In genomic region chr7:106178593-106179134, GRCh38 we compare ENCODE assay signal across 9 cellular contexts.
DNase-seq lines count a peak whose midpoint lies in the region; ATAC-seq, FAIRE-seq and TF ChIP-seq lines count a peak whose summit lies in the region.
"Had no signal": no experiment of that assay in that cellular context is flagged by ENCODE, and none has a peak within 500 bp of the region (broad histone marks: within the 10 kb centered on the region; RNA-seq: fewer than 3 reads in every experiment).

No MANE protein-coding gene starts in this region.

- TF ChIP-seq CTCF in A549 (IDR thresholded peaks at IDR 0.05) (peak; percentile 53), BE2C (IDR thresholded peaks at IDR 0.05; ENCODE audit: low read depth, low read length) (no peak)

- no peaks in the 10 kb centered on the region for H3K36me3 ChIP-seq in BE2C

- peak; percentile 77 to 87 for TF ChIP-seq RAD21 in A549 (conservative IDR thresholded peaks at IDR 0.05 in 1 of 2, IDR thresholded peaks at IDR 0.05 in 1 of 2)

- intact Hi-C loops in Right ventricle myocardium superior (cut with DNase I): loop anchor here (5.0 kb wide), 2 partner anchors 104 to 559 kb away; partner anchors contain the start of gene NAMPT

- peak overlapping the region; percentile 26 to 53; a peak in 5 of 6 replicates for H3K27ac ChIP-seq in A549
- H3K27ac ChIP-seq: epithelial cell of prostate had no signal

- H3K9me3 ChIP-seq in A549: no peaks in the 10 kb centered on the region
- no peaks in the 10 kb centered on the region for H3K9me3 ChIP-seq in BE2C

- POLR2A ChIA-PET in A549 (lab: Yijun Ruan, JAX): no interaction called here

- H3K9me3 Mint-ChIP-seq in T-helper 2 cell treated with Interferon-gamma antibody and Interleukin-4, amounts not matched to agents 5 μg/mL and 100 μg/mL, for 36 hours: no peaks in the 10 kb centered on the region

- no peak overlapping the region for H3K4me2 ChIP-seq in A549

- peak; percentile 65 to 86; a peak in 5 of 6 replicates for ATAC-seq in A549
- peak; percentile 36 for ATAC-seq in GM18868 (IDR thresholded peaks at IDR 0.05; ENCODE audit: unreplicated experiment)
- peak; percentile 74 for ATAC-seq in Right ventricle myocardium superior (ENCODE audit: poor library complexity)

- TF ChIP-seq EP300 in A549 (IDR thresholded peaks at IDR 0.05): no peak

- H3K4me3 Mint-ChIP-seq in T-helper 2 cell treated with Interferon-gamma antibody and Interleukin-4, amounts not matched to agents 5 μg/mL and 100 μg/mL, for 36 hours: no peak overlapping the region

- CTCF ChIA-PET in A549 (lab: Yijun Ruan, JAX): interaction anchor here (0.8 to 14.4 kb wide), 22 partner anchors 10 to 586 kb away, joined by 3 to 289 read pairs (median 4); no protein-coding TSS in a partner anchor

- H3K4me1 ChIP-seq in A549: peaks cover 19% of the 10 kb centered on the region
- H3K4me1 ChIP-seq in BE2C: no peaks in the 10 kb centered on the region

- H3K27me3 Mint-ChIP-seq in T-helper 2 cell treated with Interferon-gamma antibody and Interleukin-4, amounts not matched to agents 5 μg/mL and 100 μg/mL, for 36 hours (ENCODE audit: low read depth): peaks cover 18% of the 10 kb centered on the region

- H3K36me3 Mint-ChIP-seq in T-helper 2 cell treated with Interferon-gamma antibody and Interleukin-4, amounts not matched to agents 5 μg/mL and 100 μg/mL, for 36 hours (ENCODE audit: low read depth): peaks cover 3% of the 10 kb centered on the region

- H3K27me3 ChIP-seq in BE2C: no peaks in the 10 kb centered on the region

- no peak overlapping the region for H3K27ac Mint-ChIP-seq in T-helper 2 cell treated with Interferon-gamma antibody and Interleukin-4, amounts not matched to agents 5 μg/mL and 100 μg/mL, for 36 hours

- TF ChIP-seq POLR2A in A549 (IDR thresholded peaks at IDR 0.05; ENCODE audit: low read length): no peak
- TF ChIP-seq POLR2A in GM12892 (IDR thresholded peaks at IDR 0.05; ENCODE audit: low read depth, low read length): no peak

- H3K4me1 Mint-ChIP-seq in T-helper 2 cell treated with Interferon-gamma antibody and Interleukin-4, amounts not matched to agents 5 μg/mL and 100 μg/mL, for 36 hours (ENCODE audit: low read depth): peaks cover 10% of the 10 kb centered on the region

- DNase-seq in A549 (ENCODE audit: low read depth in 1 of 2, low spot score in 1 of 2) (peak; percentile 21 to 64), SHP77 (lab: John Stamatoyannopoulos, UW) (peak; percentile 32 to 56), Right ventricle myocardium superior (no peak), GM19239 (ENCODE audit: insufficient read length, low spot score) (no peak), GM12892 (ENCODE audit: insufficient read length) (no peak), BE2C (no peak)
- DNase-seq in T-helper 2 cell treated with Interferon-gamma antibody and Interleukin-4, amounts not matched to agents 5 μg/mL and 100 μg/mL, for 36 hours (ENCODE audit: low spot score): no peak

- WGBS in A549 (ENCODE audit: missing lambda C conversion rate): 94% methylated on average over 3 of the region's 3 CpGs

- H3K4me3 ChIP-seq in A549: no peak overlapping the region
- no peak overlapping the region for H3K4me3 ChIP-seq in BE2C (ENCODE audit: low read depth, low read length)

- FAIRE-seq in A549 (lab: Jason Lieb, UNC) (no peak), GM19239 (lab: Jason Lieb, UNC) (no peak), GM12892 (lab: Jason Lieb, UNC) (no peak)

TF ChIP-seq in A549, 52 proteins besides CTCF, POLR2A, EP300 and RAD21:
- TF ChIP-seq SMC3 (IDR thresholded peaks at IDR 0.05): peak; percentile 73
- TF ChIP-seq TFCP2L1 (CRISPR knock-in tag; IDR thresholded peaks at IDR 0.05): no peak
TF ChIP-seq in A549: peak in this region for 1.

Comparison
In these comparisons a context has a peak if more than half of its experiments do, and no peak if none do; other contexts are left out.
1. DNase-seq: peak in A549 (2 of 2) and SHP77 (2 of 2); none in Right ventricle myocardium superior (single experiment), GM19239 (single experiment), GM12892 (single experiment), BE2C (single experiment) and T-helper 2 cell treated with Interferon-gamma antibody and Interleukin-4, amounts not matched to agents 5 μg/mL and 100 μg/mL, for 36 hours (single experiment).
2. Peak in every context shown above with its lines, with median percentiles within 50 percentile points of each other: ATAC-seq.